ENCODE assay signal across 22 cellular contexts in the genomic region with DNA sequence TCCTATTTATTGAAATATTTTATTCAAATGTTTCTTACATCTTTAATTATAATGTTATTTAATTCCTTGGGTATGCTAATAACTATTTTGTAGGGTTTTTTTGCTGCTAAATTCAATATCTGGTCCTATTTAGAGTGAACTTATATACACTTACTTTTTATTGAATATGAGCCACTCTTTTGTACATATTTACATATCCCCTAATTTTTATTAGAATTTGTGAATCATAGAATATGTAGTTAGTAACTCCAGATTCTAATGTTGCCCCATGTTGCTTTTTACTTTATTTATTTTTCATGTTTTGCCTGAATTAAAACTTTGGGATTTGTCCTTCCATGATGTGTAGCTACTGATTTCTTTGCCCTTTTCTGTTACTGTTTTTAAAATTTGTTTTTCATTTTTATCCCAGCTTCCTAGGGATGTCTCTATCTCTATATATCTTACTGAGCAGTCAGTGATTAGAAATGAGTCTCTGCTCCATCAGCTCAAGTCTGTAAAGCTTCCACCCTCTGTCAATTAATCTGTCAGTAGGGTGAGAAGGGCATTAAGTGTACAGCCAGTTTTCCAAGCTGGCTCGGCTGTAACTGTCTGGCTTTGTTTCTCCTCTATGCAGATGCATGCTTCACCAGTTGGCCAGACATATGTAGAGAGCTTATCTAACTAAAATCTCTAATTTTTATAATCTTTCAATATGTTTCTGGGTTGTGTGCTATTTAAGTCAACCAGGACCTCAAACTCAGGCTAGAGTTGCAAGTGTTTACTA.
"Had no signal": no experiment of that assay in that cellular context is flagged by ENCODE, and none has a peak within 500 bp of the region (broad histone marks: within the 10 kb centered on the region; RNA-seq: fewer than 3 reads in every experiment).

No MANE protein-coding gene starts in this region.

- H3K4me3 ChIP-seq: ascending aorta, left ventricle myocardium inferior, right atrium auricular region, skin epidermis, suprapubic skin, transverse colon, uterus had no signal

- H3K9me3 ChIP-seq: ascending aorta, right atrium auricular region, suprapubic skin, transverse colon, uterus had no signal

- H3K4me1 ChIP-seq: ascending aorta, left ventricle myocardium inferior, right atrium auricular region, suprapubic skin, transverse colon, uterus had no signal

- ATAC-seq: activated CD4-positive, CD25-positive, alpha-beta regulatory T cell treated with anti-CD3 and anti-CD28 coated beads, Interleukin-2, amount 50 U/mL, for 24 hours; activated T-cell treated with anti-CD3 and anti-CD28 coated beads, Interleukin-2, amount 50 U/mL, for 4 hours; stimulated activated naive CD8-positive, alpha-beta T cell treated with anti-CD3 and anti-CD28 coated beads, Interleukin-15, amount 100 ng/mL, for 72 hours had no signal

- H3K36me3 ChIP-seq: ascending aorta, left ventricle myocardium inferior, right atrium auricular region, suprapubic skin, transverse colon, uterus had no signal

- H3K27me3 ChIP-seq: ascending aorta, right atrium auricular region, suprapubic skin, transverse colon, uterus had no signal

- H3K27ac ChIP-seq: ascending aorta, left ventricle myocardium inferior, right atrium auricular region, skin epidermis, suprapubic skin, transverse colon, uterus had no signal

- DNase-seq: activated CD4-positive, alpha-beta T cell treated with anti-CD3 and anti-CD28 coated beads, Interleukin-2, amount 50 U/mL, for 1 hour; activated CD8-positive, alpha-beta memory T cell treated with anti-CD3 and anti-CD28 coated beads, Interleukin-2, amount 50 U/mL, for 4 hours; activated effector memory CD4-positive, alpha-beta T cell treated with anti-CD3 and anti-CD28 coated beads, Interleukin-2, amount 50 U/mL, for 16 hours; activated T-cell treated with anti-CD3 and anti-CD28 coated beads, Interleukin-2, amount 50 U/mL, for 4 hours; cerebellar nuclear complex; cortex of kidney; effector CD4-positive, alpha-beta T cell; head of caudate nucleus; kidney; left ventricle myocardium inferior; mammary epithelial cell; nephron progenitor cell; stimulated activated CD4-positive, alpha-beta T cell treated with anti-CD3 and anti-CD28 coated beads, Interleukin-4, amount 100 ng/mL, for 1 hour; stimulated activated naive CD8-positive, alpha-beta T cell treated with anti-CD3 and anti-CD28 coated beads, Interleukin-15, amount 100 ng/mL, for 72 hours; T1000; transverse colon; uterus had no signal
